In genomic region chr11:16827139-16827538, GRCh38 we compare ENCODE assay signal across 27 cellular contexts.
"Had no signal": no experiment of that assay in that cellular context is flagged by ENCODE, and none has a peak within 500 bp of the region (broad histone marks: within the 10 kb centered on the region; RNA-seq: fewer than 3 reads in every experiment).

No MANE protein-coding gene starts in this region.

- H3K27me3 ChIP-seq: dorsolateral prefrontal cortex, left lung, neural progenitor cell, spleen, testis, vagina had no signal

- H3K27me3 Mint-ChIP-seq: activated CD4-positive, alpha-beta T cell treated with anti-CD3 and anti-CD28 coated beads, Interleukin-2, amount 10 ng/mL, durations not matched to agents 7 days and 5 days; activated naive CD4-positive, alpha-beta T cell treated with anti-CD3 and anti-CD28 coated beads, Interleukin-2, amount 50 U/mL, for 24 hours; central memory CD8-positive, alpha-beta T cell; naive thymus-derived CD4-positive, alpha-beta T cell; progenitor cell of endocrine pancreas had no signal

- H3K4me1 ChIP-seq: left lung, spleen, vagina had no signal

- H3K36me3 Mint-ChIP-seq: activated naive CD4-positive, alpha-beta T cell treated with anti-CD3 and anti-CD28 coated beads, Interleukin-2, amount 50 U/mL, for 24 hours; immature natural killer cell; naive thymus-derived CD4-positive, alpha-beta T cell had no signal

- H3K36me3 ChIP-seq: neural progenitor cell, spleen, vagina had no signal

- H3K27ac Mint-ChIP-seq: activated CD4-positive, alpha-beta T cell treated with anti-CD3 and anti-CD28 coated beads, Interleukin-2, amount 10 ng/mL, durations not matched to agents 7 days and 5 days; activated naive CD4-positive, alpha-beta T cell treated with anti-CD3 and anti-CD28 coated beads, Interleukin-2, amount 50 U/mL, for 24 hours; immature natural killer cell; naive thymus-derived CD4-positive, alpha-beta T cell; neural progenitor cell; progenitor cell of endocrine pancreas had no signal

- H3K9me3 ChIP-seq: left lung, spleen, testis, vagina had no signal

- H3K4me3 ChIP-seq: dorsolateral prefrontal cortex, left lung, lung, neural progenitor cell, spleen, testis, vagina had no signal

- H3K27ac ChIP-seq: dorsolateral prefrontal cortex, left lung, neural progenitor cell, spleen, testis, vagina had no signal

- ATAC-seq: effector memory CD8-positive, alpha-beta T cell; esophagus mucosa; left lung; naive thymus-derived CD4-positive, alpha-beta T cell had no signal

- FAIRE-seq: astrocyte, colon, endothelial cell of umbilical vein had no signal

- H3K4me1 Mint-ChIP-seq: activated CD4-positive, alpha-beta T cell treated with anti-CD3 and anti-CD28 coated beads, Interleukin-2, amount 10 ng/mL, durations not matched to agents 7 days and 5 days; activated naive CD4-positive, alpha-beta T cell treated with anti-CD3 and anti-CD28 coated beads, Interleukin-2, amount 50 U/mL, for 24 hours; central memory CD8-positive, alpha-beta T cell; immature natural killer cell; naive thymus-derived CD4-positive, alpha-beta T cell had no signal

- H3K9me3 Mint-ChIP-seq: activated CD4-positive, alpha-beta T cell treated with anti-CD3 and anti-CD28 coated beads, Interleukin-2, amount 10 ng/mL, durations not matched to agents 7 days and 5 days; activated naive CD4-positive, alpha-beta T cell treated with anti-CD3 and anti-CD28 coated beads, Interleukin-2, amount 50 U/mL, for 24 hours; central memory CD8-positive, alpha-beta T cell; effector memory CD8-positive, alpha-beta T cell; immature natural killer cell; naive thymus-derived CD4-positive, alpha-beta T cell; neural progenitor cell had no signal

- DNase-seq: activated CD4-positive, alpha-beta T cell treated with anti-CD3 and anti-CD28 coated beads, Interleukin-2, amount 10 ng/mL, durations not matched to agents 7 days and 5 days; activated CD8-positive, alpha-beta memory T cell treated with anti-CD3 and anti-CD28 coated beads for 24 hours; activated CD8-positive, alpha-beta memory T cell treated with anti-CD3 and anti-CD28 coated beads, Interleukin-2, amount 50 U/mL, for 4 hours; activated gamma-delta T cell; dorsolateral prefrontal cortex; effector memory CD8-positive, alpha-beta T cell; foreskin melanocyte; immature natural killer cell; left lung; naive thymus-derived CD4-positive, alpha-beta T cell; retina; spleen; stimulated activated CD4-positive, alpha-beta T cell treated with anti-CD3 and anti-CD28 coated beads, Interleukin-4, amount 100 ng/mL, for 4 hours; T-helper 1 cell; T-helper 9 cell; testis; trophoblast cell had no signal

- H3K4me3 Mint-ChIP-seq: activated CD4-positive, alpha-beta T cell treated with anti-CD3 and anti-CD28 coated beads, Interleukin-2, amount 10 ng/mL, durations not matched to agents 7 days and 5 days; activated naive CD4-positive, alpha-beta T cell treated with anti-CD3 and anti-CD28 coated beads, Interleukin-2, amount 50 U/mL, for 24 hours; central memory CD8-positive, alpha-beta T cell; effector memory CD8-positive, alpha-beta T cell; immature natural killer cell; naive thymus-derived CD4-positive, alpha-beta T cell; neural progenitor cell had no signal
